21 cellular contexts compared by ENCODE assay signal in the genomic region with DNA sequence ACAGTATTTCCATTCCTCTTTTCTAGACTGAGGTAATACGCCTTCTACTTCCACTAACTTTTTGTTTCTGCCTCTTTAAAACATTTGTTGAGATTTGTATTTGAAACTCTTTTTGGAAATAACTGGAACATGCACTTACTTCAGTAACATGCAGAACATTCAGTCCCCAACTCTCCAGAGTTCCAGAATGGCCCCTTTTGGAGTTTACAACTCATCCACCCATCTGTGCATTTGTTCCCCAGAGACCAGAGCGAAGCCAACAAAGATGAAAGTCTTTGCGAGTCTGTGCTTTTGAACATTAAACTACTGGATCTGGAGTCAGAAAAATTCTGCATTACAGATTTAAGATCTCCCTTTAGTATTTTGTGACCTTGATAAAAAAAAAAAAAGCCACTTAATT.
"Had no signal": no experiment of that assay in that cellular context is flagged by ENCODE, and none has a peak within 500 bp of the region (broad histone marks: within the 10 kb centered on the region; RNA-seq: fewer than 3 reads in every experiment).

No MANE protein-coding gene starts in this region.

- H3K27ac ChIP-seq: coronary artery, gastroesophageal sphincter, heart left ventricle, transverse colon had no signal

- DNase-seq: activated CD4-positive, alpha-beta T cell treated with anti-CD3 and anti-CD28 coated beads for 4 hours; activated CD4-positive, alpha-beta T cell treated with anti-CD3 and anti-CD28 coated beads, Interleukin-2, amount 50 U/mL, for 48 hours; activated CD4-positive, CD25-positive, alpha-beta regulatory T cell; activated naive CD4-positive, alpha-beta T cell treated with anti-CD3 and anti-CD28 coated beads for 36 hours; activated naive CD8-positive, alpha-beta T cell treated with anti-CD3 and anti-CD28 coated beads, Interleukin-2, amount 10 ng/mL, durations not matched to agents 7 days and 5 days; activated T-cell treated with anti-CD3 and anti-CD28 coated beads, Interleukin-2, amount 50 U/mL, for 48 hours; amygdala; endodermal cell; esophagus squamous epithelium; kidney; mammary epithelial cell; naive thymus-derived CD8-positive, alpha-beta T cell; retina; stimulated activated CD4-positive, alpha-beta T cell treated with anti-CD3 and anti-CD28 coated beads, Interleukin-12 subunit alpha, Interleukin-12 subunit beta, amount 100 ng/mL, for 4 hours; stimulated activated CD4-positive, alpha-beta T cell treated with anti-CD3 and anti-CD28 coated beads, Interleukin-4, amount 100 ng/mL, for 4 hours; stimulated activated naive CD8-positive, alpha-beta T cell treated with anti-CD3 and anti-CD28 coated beads, Interleukin-15, Interleukin-2, amounts not matched to agents 100 U/mL and 50 U/mL, for 24 hours; T1000; transverse colon had no signal
